ENCODE assay signal across 14 cellular contexts in genomic region chr2:37856101-37856751, GRCh38.
DNase-seq lines count a peak whose midpoint lies in the region; ATAC-seq, FAIRE-seq and TF ChIP-seq lines count a peak whose summit lies in the region.
"Had no signal": no experiment of that assay in that cellular context is flagged by ENCODE, and none has a peak within 500 bp of the region (broad histone marks: within the 10 kb centered on the region; RNA-seq: fewer than 3 reads in every experiment).

No MANE protein-coding gene starts in this region.

- TF ChIP-seq POLR2A in GM12891 (IDR thresholded peaks at IDR 0.05; ENCODE audit: low read depth, low read length) = no peak

- H3K4me3 Mint-ChIP-seq in mesothelial cell of epicardium = no peak overlapping the region
- H3K4me3 Mint-ChIP-seq in T-helper 2 cell treated with Interferon-gamma antibody and Interleukin-4, amounts not matched to agents 5 μg/mL and 100 μg/mL, for 36 hours = no peak overlapping the region
- no peak overlapping the region for H3K4me3 Mint-ChIP-seq in activated CD8-positive, alpha-beta memory T cell treated with anti-CD3 and anti-CD28 coated beads, Interleukin-2, amount 10 ng/mL, durations not matched to agents 7 days and 5 days
- H3K4me3 Mint-ChIP-seq: activated naive CD4-positive, alpha-beta T cell treated with anti-CD3 and anti-CD28 coated beads, Interleukin-2, amount 50 U/mL, for 24 hours; immature natural killer cell had no signal

- CTCF ChIA-PET in activated CD8-positive, alpha-beta memory T cell treated with anti-CD3 and anti-CD28 coated beads, Interleukin-2, amount 10 ng/mL, durations not matched to agents 7 days and 5 days (lab: Charles Lee) = interaction anchor here (0.8 to 4.8 kb wide), 2 partner anchors 20 to 26 kb away, joined by 3 to 34 read pairs; no protein-coding TSS in a partner anchor

- no peak overlapping the region for H3K9ac ChIP-seq in subcutaneous abdominal adipose tissue (ENCODE audit: low read length in 5 of 5)

- H3K36me3 Mint-ChIP-seq in mesothelial cell of epicardium = no peaks in the 10 kb centered on the region
- peaks cover 1% of the 10 kb centered on the region for H3K36me3 Mint-ChIP-seq in T-helper 2 cell treated with Interferon-gamma antibody and Interleukin-4, amounts not matched to agents 5 μg/mL and 100 μg/mL, for 36 hours (ENCODE audit: low read depth)
- H3K36me3 Mint-ChIP-seq in activated CD8-positive, alpha-beta memory T cell treated with anti-CD3 and anti-CD28 coated beads, Interleukin-2, amount 10 ng/mL, durations not matched to agents 7 days and 5 days = no peaks in the 10 kb centered on the region
- H3K36me3 Mint-ChIP-seq: immature natural killer cell had no signal

- H3K36me3 ChIP-seq in SJCRH30 (no peaks in the 10 kb centered on the region), subcutaneous abdominal adipose tissue (ENCODE audit: control insufficient read depth in 5 of 5, insufficient read depth in 5 of 5, low read length in 5 of 5) (no peaks in the 10 kb centered on the region)

- DNase-seq in SJCRH30 (peak; percentile 34 to 62), fibroblast of pulmonary artery (ENCODE audit: low read depth) (peak; percentile 14), mesothelial cell of epicardium (ENCODE audit: low spot score in 2 of 2, unreplicated experiment in 2 of 2) (no peak), GM12891 (ENCODE audit: insufficient read length, low spot score) (no peak), GM20000 (ENCODE audit: low spot score) (no peak)
- no peak for DNase-seq in T-helper 2 cell treated with Interferon-gamma antibody and Interleukin-4, amounts not matched to agents 5 μg/mL and 100 μg/mL, for 36 hours (ENCODE audit: low spot score)
- no peak for DNase-seq in activated CD8-positive, alpha-beta memory T cell treated with anti-CD3 and anti-CD28 coated beads, Interleukin-2, amount 10 ng/mL, durations not matched to agents 7 days and 5 days
- DNase-seq: H7, immature natural killer cell, NCI-H1048, T-helper 9 cell had no signal

- no peak for FAIRE-seq in GM12891 (lab: Jason Lieb, UNC)
- FAIRE-seq: RCC 7860 had no signal

- H3K4me3 ChIP-seq in SJCRH30 = no peak overlapping the region
- H3K4me3 ChIP-seq in fibroblast of pulmonary artery (replicated peaks; ENCODE audit: low read depth, low read length) = no peak overlapping the region
- peak overlapping the region in 2 of 5 donors; percentile 12 to 23 for H3K4me3 ChIP-seq in subcutaneous abdominal adipose tissue (ENCODE audit: low read depth in 1 of 5, low read length in 5 of 5)

- H3K4me1 ChIP-seq in SJCRH30 (peaks cover 20% of the 10 kb centered on the region), subcutaneous abdominal adipose tissue (ENCODE audit: control insufficient read depth in 5 of 5, insufficient read depth in 5 of 5, low read length in 5 of 5) (peaks cover 11 to 45% (median 31%) of the 10 kb centered on the region in 5 donors)

- H3K9me3 Mint-ChIP-seq in mesothelial cell of epicardium = peaks cover 9% of the 10 kb centered on the region
- H3K9me3 Mint-ChIP-seq in T-helper 2 cell treated with Interferon-gamma antibody and Interleukin-4, amounts not matched to agents 5 μg/mL and 100 μg/mL, for 36 hours = no peaks in the 10 kb centered on the region
- no peaks in the 10 kb centered on the region for H3K9me3 Mint-ChIP-seq in activated CD8-positive, alpha-beta memory T cell treated with anti-CD3 and anti-CD28 coated beads, Interleukin-2, amount 10 ng/mL, durations not matched to agents 7 days and 5 days (ENCODE audit: low read depth)
- H3K9me3 Mint-ChIP-seq: activated naive CD4-positive, alpha-beta T cell treated with anti-CD3 and anti-CD28 coated beads, Interleukin-2, amount 50 U/mL, for 24 hours had no signal

- peak overlapping the region; percentile 39 for H3K27ac Mint-ChIP-seq in mesothelial cell of epicardium
- no peak overlapping the region for H3K27ac Mint-ChIP-seq in T-helper 2 cell treated with Interferon-gamma antibody and Interleukin-4, amounts not matched to agents 5 μg/mL and 100 μg/mL, for 36 hours
- no peak overlapping the region for H3K27ac Mint-ChIP-seq in activated CD8-positive, alpha-beta memory T cell treated with anti-CD3 and anti-CD28 coated beads, Interleukin-2, amount 10 ng/mL, durations not matched to agents 7 days and 5 days
- H3K27ac Mint-ChIP-seq: activated naive CD4-positive, alpha-beta T cell treated with anti-CD3 and anti-CD28 coated beads, Interleukin-2, amount 50 U/mL, for 24 hours had no signal

- peaks cover 34% of the 10 kb centered on the region for H3K4me1 Mint-ChIP-seq in mesothelial cell of epicardium
- peaks cover 9% of the 10 kb centered on the region for H3K4me1 Mint-ChIP-seq in T-helper 2 cell treated with Interferon-gamma antibody and Interleukin-4, amounts not matched to agents 5 μg/mL and 100 μg/mL, for 36 hours (ENCODE audit: low read depth)
- H3K4me1 Mint-ChIP-seq in activated CD8-positive, alpha-beta memory T cell treated with anti-CD3 and anti-CD28 coated beads, Interleukin-2, amount 10 ng/mL, durations not matched to agents 7 days and 5 days = peaks cover 13% of the 10 kb centered on the region

- TF ChIP-seq CTCF in fibroblast of pulmonary artery (IDR thresholded peaks at IDR 0.05; ENCODE audit: low read length, missing control alignments) = no peak
- no peak for TF ChIP-seq CTCF in mesothelial cell of epicardium (IDR thresholded peaks at IDR 0.05; ENCODE audit: unreplicated experiment)
- TF ChIP-seq CTCF in GM20000 (IDR thresholded peaks at IDR 0.05; ENCODE audit: extremely low read depth, missing control alignments) = no peak

- no peaks in the 10 kb centered on the region; the same call in 1 of the 2 replicates for H3K9me3 ChIP-seq in SJCRH30 (replicated peaks)
- peaks cover 0 to 5% (median 4%) of the 10 kb centered on the region in 5 donors for H3K9me3 ChIP-seq in subcutaneous abdominal adipose tissue (ENCODE audit: control insufficient read depth in 5 of 5, low read length in 5 of 5)

- H3K27me3 ChIP-seq in SJCRH30 (no peaks in the 10 kb centered on the region), subcutaneous abdominal adipose tissue (ENCODE audit: control insufficient read depth in 5 of 5, insufficient read depth in 4 of 5, low read length in 5 of 5) (no peaks in the 10 kb centered on the region)

- H3K27ac ChIP-seq in SJCRH30 = no peak overlapping the region
- H3K27ac ChIP-seq in subcutaneous abdominal adipose tissue (ENCODE audit: low read depth, low read length) = peak overlapping the region; percentile 65

- H3K27me3 Mint-ChIP-seq in mesothelial cell of epicardium (ENCODE audit: low read depth) = no peaks in the 10 kb centered on the region
- H3K27me3 Mint-ChIP-seq in T-helper 2 cell treated with Interferon-gamma antibody and Interleukin-4, amounts not matched to agents 5 μg/mL and 100 μg/mL, for 36 hours (ENCODE audit: low read depth) = peaks cover 4% of the 10 kb centered on the region
- no peaks in the 10 kb centered on the region for H3K27me3 Mint-ChIP-seq in activated CD8-positive, alpha-beta memory T cell treated with anti-CD3 and anti-CD28 coated beads, Interleukin-2, amount 10 ng/mL, durations not matched to agents 7 days and 5 days
- H3K27me3 Mint-ChIP-seq: activated naive CD4-positive, alpha-beta T cell treated with anti-CD3 and anti-CD28 coated beads, Interleukin-2, amount 50 U/mL, for 24 hours had no signal

- ATAC-seq in activated CD8-positive, alpha-beta memory T cell treated with anti-CD3 and anti-CD28 coated beads, Interleukin-2, amount 10 ng/mL, durations not matched to agents 7 days and 5 days = no peak

TF ChIP-seq in GM12891, 5 proteins besides CTCF, POLR2A, EP300 and RAD21:
- TF ChIP-seq SPI1 (IDR thresholded peaks at IDR 0.05; ENCODE audit: low read depth, low read length) (no peak), POU2F2 (IDR thresholded peaks at IDR 0.05; ENCODE audit: low read depth, low read length) (no peak), TAF1 (IDR thresholded peaks at IDR 0.05; ENCODE audit: low read depth, low read length) (no peak), PAX5 (IDR thresholded peaks at IDR 0.05; ENCODE audit: insufficient read depth, low read length, severe bottlenecking) (no peak), POLR2AphosphoS5 (IDR thresholded peaks at IDR 0.05; ENCODE audit: low read depth, low read length) (no peak)

Comparison
In these comparisons a context has a peak if more than half of its experiments do, and no peak if none do; other contexts are left out.
1. DNase-seq: peak in SJCRH30 (2 of 2) and fibroblast of pulmonary artery (single experiment); none in mesothelial cell of epicardium (0 of 2), T-helper 2 cell treated with Interferon-gamma antibody and Interleukin-4, amounts not matched to agents 5 μg/mL and 100 μg/mL, for 36 hours (single experiment), GM12891 (single experiment), GM20000 (single experiment) and activated CD8-positive, alpha-beta memory T cell treated with anti-CD3 and anti-CD28 coated beads, Interleukin-2, amount 10 ng/mL, durations not matched to agents 7 days and 5 days (single experiment).